Comparison of ENCODE assay signal across 1 cellular context in genomic region chr19:17872251-17873001, GRCh38.
A peak's percentile ranks its signal among the peaks of the same experiment; 100 is the strongest.
TF ChIP-seq lines count a peak whose summit lies in the region.

No MANE protein-coding gene starts in this region.

TF ChIP-seq in K562, 482 proteins besides CTCF, POLR2A, EP300 and RAD21:
- TF ChIP-seq RBM14 (IDR thresholded peaks at IDR 0.05; ENCODE audit: borderline replicate concordance, insufficient read depth, low read depth, low read length) (0 out of 2 replicates have a peak, but pooled peaks have one; percentile 1), E4F1 (CRISPR knock-in tag; IDR thresholded peaks at IDR 0.05; ENCODE audit: borderline replicate concordance) (no peak)
